In the genomic region with DNA sequence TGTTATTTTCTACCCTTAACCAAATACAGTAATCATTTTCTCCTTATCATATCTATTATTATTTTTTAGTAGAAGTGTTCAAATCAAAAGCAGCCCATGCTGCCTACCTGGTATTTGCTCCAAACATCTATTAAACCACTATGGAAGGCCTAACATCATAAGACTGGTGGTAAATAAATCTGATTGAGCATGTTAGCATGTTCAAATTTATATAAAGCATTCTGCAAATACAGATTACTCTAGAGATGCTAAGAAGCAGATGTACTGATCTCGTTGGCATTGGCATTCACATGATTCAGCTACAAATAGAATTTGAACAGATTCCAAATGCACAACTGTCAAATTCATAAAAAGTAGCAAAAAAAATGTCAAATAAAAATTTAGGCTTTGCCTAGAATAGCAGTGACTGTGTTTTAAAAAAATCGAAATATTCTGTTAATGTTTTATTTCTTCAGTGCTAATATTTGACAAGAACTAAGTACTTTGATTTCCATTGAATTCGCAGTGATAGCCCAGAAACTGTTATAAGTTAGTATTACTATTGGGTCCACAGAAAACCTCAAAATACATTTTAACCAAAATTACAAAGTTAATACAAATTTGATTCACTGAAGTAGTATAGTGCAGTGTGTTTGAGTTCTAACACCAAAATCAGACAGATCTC, we compare ENCODE assay signal across 16 cellular contexts.
"Had no signal": no experiment of that assay in that cellular context is flagged by ENCODE, and none has a peak within 500 bp of the region (broad histone marks: within the 10 kb centered on the region; RNA-seq: fewer than 3 reads in every experiment).

No MANE protein-coding gene starts in this region.

- H3K27me3 ChIP-seq: esophagus muscularis mucosa, gastroesophageal sphincter, neutrophil, sigmoid colon had no signal

- H3K4me1 ChIP-seq: esophagus muscularis mucosa, gastroesophageal sphincter, psoas muscle, sigmoid colon had no signal

- H3K27me3 Mint-ChIP-seq: naive thymus-derived CD8-positive, alpha-beta T cell had no signal

- ATAC-seq: gastroesophageal sphincter, left colon, psoas muscle had no signal

- H3K36me3 ChIP-seq: esophagus muscularis mucosa, gastroesophageal sphincter, neutrophil, sigmoid colon had no signal

- H3K36me3 Mint-ChIP-seq: naive thymus-derived CD8-positive, alpha-beta T cell had no signal

- H3K27ac ChIP-seq: epithelial cell of prostate, esophagus muscularis mucosa, gastroesophageal sphincter, neutrophil, psoas muscle, sigmoid colon had no signal

- H3K9me3 ChIP-seq: esophagus muscularis mucosa, gastroesophageal sphincter, neutrophil, psoas muscle had no signal

- H3K4me3 ChIP-seq: esophagus muscularis mucosa, gastroesophageal sphincter, psoas muscle, sigmoid colon had no signal

- FAIRE-seq: keratinocyte, small intestine had no signal

- DNase-seq: effector memory CD4-positive, alpha-beta T cell; foreskin fibroblast; glutamatergic neuron; left colon; mesendoderm; psoas muscle; sigmoid colon; small intestine; stimulated activated CD4-positive, alpha-beta T cell treated with anti-CD3 and anti-CD28 coated beads, Interleukin-12 subunit alpha, Interleukin-12 subunit beta, amount 100 ng/mL, for 4 hours; trophoblast cell had no signal
